ENCODE assay signal across 32 cellular contexts in the genomic region with DNA sequence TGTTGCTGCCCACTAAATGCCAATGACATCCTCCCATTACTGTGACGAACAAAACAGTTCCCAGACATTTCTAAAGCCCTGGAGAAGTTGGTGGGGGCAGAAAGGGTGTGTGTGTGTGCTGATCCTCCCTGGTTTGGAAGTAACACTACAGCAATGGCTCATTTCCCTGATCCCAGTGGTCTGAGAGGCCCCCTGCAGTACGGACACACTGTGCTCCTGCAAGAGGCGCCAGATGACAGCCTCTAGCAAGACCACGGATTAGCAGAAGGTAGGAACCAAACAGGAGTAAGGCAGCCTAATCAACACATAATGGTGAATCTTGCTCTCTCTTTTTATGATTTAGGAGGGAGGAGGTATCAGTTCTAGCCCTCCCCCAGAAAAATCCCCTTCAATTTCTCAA. TPM values are rescaled to one million over a fixed set of nuclear protein-coding genes. Genes with fewer than 3 reads are reported as not detected.
"Had no signal": no experiment of that assay in that cellular context is flagged by ENCODE, and none has a peak within 500 bp of the region (broad histone marks: within the 10 kb centered on the region; RNA-seq: fewer than 3 reads in every experiment).

No MANE protein-coding gene starts in this region.

- H3K4me1 ChIP-seq: Peyer's patch had no signal

- ATAC-seq: activated naive CD8-positive, alpha-beta T cell treated with anti-CD3 and anti-CD28 coated beads, Interleukin-2, amount 50 U/mL, for 24 hours; activated T-cell treated with anti-CD3 and anti-CD28 coated beads, Interleukin-2, amount 50 U/mL, for 4 hours; PC-3 had no signal

- H3K9me2 ChIP-seq: SK-N-SH had no signal

- H3K27ac Mint-ChIP-seq: activated B cell treated with CpG ODN at 0.5 μM for 24 hours; activated CD4-positive, alpha-beta memory T cell treated with anti-CD3 and anti-CD28 coated beads for 36 hours; activated naive CD4-positive, alpha-beta T cell treated with anti-CD3 and anti-CD28 coated beads, Interleukin-2, amount 10 ng/mL, durations not matched to agents 7 days and 5 days; activated naive CD8-positive, alpha-beta T cell; activated naive CD8-positive, alpha-beta T cell treated with anti-CD3 and anti-CD28 coated beads, Interleukin-2, amount 50 U/mL, for 24 hours; T-helper 1 cell treated with Interleukin-12 subunit alpha and Interleukin-12 subunit beta and Interleukin-4 antibody, amounts not matched to agents 30 μg/mL and 1 μg/mL, for 36 hours; T-helper 2 cell treated with Interferon-gamma antibody and Interleukin-4, amounts not matched to agents 5 μg/mL and 100 μg/mL, for 36 hours had no signal

- H3K9ac ChIP-seq: KMS-11, SK-N-SH had no signal

- H3K36me3 ChIP-seq: brain microvascular endothelial cell, Peyer's patch, SJSA1 had no signal

- H3K4me2 ChIP-seq: KMS-11, SK-N-SH had no signal

- H3K9me3 ChIP-seq: Peyer's patch, SJSA1, SK-N-SH had no signal

- H3K27ac ChIP-seq: brain microvascular endothelial cell, KMS-11, Peyer's patch, SJSA1 had no signal

- H3K9me3 Mint-ChIP-seq: activated B cell treated with CpG ODN at 0.5 μM for 24 hours; activated CD4-positive, alpha-beta memory T cell treated with anti-CD3 and anti-CD28 coated beads for 36 hours; activated naive CD4-positive, alpha-beta T cell treated with anti-CD3 and anti-CD28 coated beads, Interleukin-2, amount 10 ng/mL, durations not matched to agents 7 days and 5 days; activated naive CD8-positive, alpha-beta T cell treated with anti-CD3 and anti-CD28 coated beads, Interleukin-2, amount 50 U/mL, for 24 hours; activated T-cell treated with anti-CD3 and anti-CD28 coated beads, Interleukin-2, amount 50 U/mL, for 4 hours; T-helper 1 cell treated with Interleukin-12 subunit alpha and Interleukin-12 subunit beta and Interleukin-4 antibody, amounts not matched to agents 30 μg/mL and 1 μg/mL, for 36 hours; T-helper 2 cell treated with Interferon-gamma antibody and Interleukin-4, amounts not matched to agents 5 μg/mL and 100 μg/mL, for 36 hours had no signal

- H3K4me3 Mint-ChIP-seq: activated B cell treated with CpG ODN at 0.5 μM for 24 hours; activated CD4-positive, alpha-beta memory T cell treated with anti-CD3 and anti-CD28 coated beads for 36 hours; activated naive CD4-positive, alpha-beta T cell treated with anti-CD3 and anti-CD28 coated beads, Interleukin-2, amount 10 ng/mL, durations not matched to agents 7 days and 5 days; activated naive CD8-positive, alpha-beta T cell; activated naive CD8-positive, alpha-beta T cell treated with anti-CD3 and anti-CD28 coated beads, Interleukin-2, amount 50 U/mL, for 24 hours; activated T-cell treated with anti-CD3 and anti-CD28 coated beads, Interleukin-2, amount 50 U/mL, for 4 hours; T-helper 1 cell treated with Interleukin-12 subunit alpha and Interleukin-12 subunit beta and Interleukin-4 antibody, amounts not matched to agents 30 μg/mL and 1 μg/mL, for 36 hours; T-helper 2 cell treated with Interferon-gamma antibody and Interleukin-4, amounts not matched to agents 5 μg/mL and 100 μg/mL, for 36 hours had no signal

- H3K4me1 Mint-ChIP-seq: activated B cell treated with CpG ODN at 0.5 μM for 24 hours; activated naive CD4-positive, alpha-beta T cell treated with anti-CD3 and anti-CD28 coated beads, Interleukin-2, amount 10 ng/mL, durations not matched to agents 7 days and 5 days; activated naive CD8-positive, alpha-beta T cell treated with anti-CD3 and anti-CD28 coated beads, Interleukin-2, amount 50 U/mL, for 24 hours had no signal

- H3K27me3 Mint-ChIP-seq: activated B cell treated with CpG ODN at 0.5 μM for 24 hours; activated CD4-positive, alpha-beta memory T cell treated with anti-CD3 and anti-CD28 coated beads for 36 hours; activated naive CD4-positive, alpha-beta T cell treated with anti-CD3 and anti-CD28 coated beads, Interleukin-2, amount 10 ng/mL, durations not matched to agents 7 days and 5 days; activated naive CD8-positive, alpha-beta T cell; activated naive CD8-positive, alpha-beta T cell treated with anti-CD3 and anti-CD28 coated beads, Interleukin-2, amount 50 U/mL, for 24 hours had no signal

- H3K36me3 Mint-ChIP-seq: activated CD4-positive, alpha-beta memory T cell treated with anti-CD3 and anti-CD28 coated beads for 36 hours; activated naive CD4-positive, alpha-beta T cell treated with anti-CD3 and anti-CD28 coated beads, Interleukin-2, amount 10 ng/mL, durations not matched to agents 7 days and 5 days; activated naive CD8-positive, alpha-beta T cell had no signal

- DNase-seq: activated B cell treated with CpG ODN at 0.5 μM for 24 hours; activated CD4-positive, alpha-beta memory T cell treated with anti-CD3 and anti-CD28 coated beads for 36 hours; activated CD4-positive, alpha-beta T cell treated with anti-CD3 and anti-CD28 coated beads for 4 hours; activated CD4-positive, alpha-beta T cell treated with anti-CD3 and anti-CD28 coated beads, Interleukin-2, amount 50 U/mL, for 1 hour; activated CD4-positive, CD25-positive, alpha-beta regulatory T cell treated with anti-CD3 and anti-CD28 coated beads, Interleukin-2, amount 50 U/mL, for 72 hours; activated CD8-positive, alpha-beta memory T cell treated with anti-CD3 and anti-CD28 coated beads, Interleukin-2, amount 50 U/mL, for 4 hours; activated effector memory CD4-positive, alpha-beta T cell treated with Interleukin-2 at 50 U/mL for 16 hours; activated naive CD4-positive, alpha-beta T cell treated with anti-CD3 and anti-CD28 coated beads, Interleukin-2, amount 10 ng/mL, durations not matched to agents 7 days and 5 days; activated naive CD8-positive, alpha-beta T cell treated with anti-CD3 and anti-CD28 coated beads, Interleukin-2, amount 50 U/mL, for 24 hours; activated T-cell treated with anti-CD3 and anti-CD28 coated beads for 4 hours; activated T-cell treated with anti-CD3 and anti-CD28 coated beads, Interleukin-2, amount 50 U/mL, for 4 hours; amniotic stem cell; aorta; brain microvascular endothelial cell; central memory CD4-positive, alpha-beta T cell; NCI-H2081; NCI-H2227 treated with DMSO at 0.1 percent for 48 hours; NCI-H446; NCI-H510A treated with DMSO at 0.1 percent for 48 hours; NCI-H526 treated with DMSO at 0.1 percent for 48 hours; NK-92 treated with Interleukin-12 subunit alpha and Interleukin-12 subunit beta, amount 100 ng/mL, for 24 hours; PC-3; Peyer's patch; RPMI8226; SHP77 treated with DMSO at 0.1 percent for 48 hours; SK-N-SH had no signal

- H3K4me3 ChIP-seq: Peyer's patch, SJSA1 had no signal

- H3K27me3 ChIP-seq: brain microvascular endothelial cell, Peyer's patch, SJSA1 had no signal

RNA-seq across cellular contexts. Expression of gene CHRDL1, which starts 49.6 kb away (rescaled TPM):
- total RNA-seq: activated B cell treated with CpG ODN at 0.5 μM for 24 hours; activated CD4-positive, alpha-beta memory T cell treated with anti-CD3 and anti-CD28 coated beads for 36 hours; LHCN-M2 had no signal
